ENCODE assay signal across 20 cellular contexts in the genomic region with DNA sequence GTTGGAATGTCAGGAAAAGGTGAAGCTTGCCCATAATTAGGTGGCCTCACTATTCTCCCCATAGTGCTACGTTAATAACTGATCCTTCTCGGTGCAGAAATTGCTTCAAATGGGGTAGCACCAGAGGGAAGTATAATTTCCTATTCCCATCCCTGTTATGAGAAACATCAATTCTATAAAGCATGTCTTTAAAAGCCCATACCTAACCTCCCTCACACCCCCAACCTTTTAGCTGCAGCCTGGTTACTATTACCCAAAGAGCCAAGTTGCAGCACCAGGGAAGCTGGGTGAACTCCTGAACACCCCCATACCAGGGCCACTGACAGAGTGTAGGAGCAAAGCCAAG. TPM values are rescaled to one million over a fixed set of nuclear protein-coding genes. Genes with fewer than 3 reads are reported as not detected.
"Had no signal": no experiment of that assay in that cellular context is flagged by ENCODE, and none has a peak within 500 bp of the region (broad histone marks: within the 10 kb centered on the region; RNA-seq: fewer than 3 reads in every experiment).

No MANE protein-coding gene starts in this region.

- H3K27ac Mint-ChIP-seq: activated CD4-positive, alpha-beta T cell treated with anti-CD3 and anti-CD28 coated beads, Interleukin-2, amount 10 ng/mL, durations not matched to agents 7 days and 5 days; activated CD8-positive, alpha-beta T cell treated with anti-CD3 and anti-CD28 coated beads, Interleukin-2, amount 10 ng/mL, durations not matched to agents 7 days and 5 days; activated naive CD8-positive, alpha-beta T cell; activated T-helper 17 cell treated with anti-CD3 and anti-CD28 coated beads, Interleukin-2, amount 50 U/mL, for 72 hours; natural killer cell treated with Interleukin-12 subunit alpha and Interleukin-12 subunit beta and Interleukin-15 and Interleukin-18, amount 100 ng/mL, for 72 hours; stimulated activated memory B cell treated with anti-CD40 and anti-IgM and Interleukin-4, amounts not matched to agents 10 μg/mL and 1 μg/mL and 100 μg/mL, for 72 hours had no signal

- H3K9me3 Mint-ChIP-seq: activated CD4-positive, alpha-beta T cell treated with anti-CD3 and anti-CD28 coated beads, Interleukin-2, amount 10 ng/mL, durations not matched to agents 7 days and 5 days; activated T-helper 17 cell treated with anti-CD3 and anti-CD28 coated beads, Interleukin-2, amount 50 U/mL, for 72 hours; immature natural killer cell; natural killer cell treated with Interleukin-12 subunit alpha and Interleukin-12 subunit beta and Interleukin-15 and Interleukin-18, amount 100 ng/mL, for 72 hours; stimulated activated memory B cell treated with anti-CD40 and anti-IgM and Interleukin-4, amounts not matched to agents 10 μg/mL and 1 μg/mL and 100 μg/mL, for 72 hours had no signal

- H3K9me3 ChIP-seq: adrenal gland, ascending aorta, heart right ventricle, psoas muscle, right atrium auricular region, SK-N-SH, upper lobe of left lung had no signal

- H3K4me3 Mint-ChIP-seq: activated CD4-positive, alpha-beta T cell treated with anti-CD3 and anti-CD28 coated beads, Interleukin-2, amount 10 ng/mL, durations not matched to agents 7 days and 5 days; activated CD8-positive, alpha-beta T cell treated with anti-CD3 and anti-CD28 coated beads, Interleukin-2, amount 10 ng/mL, durations not matched to agents 7 days and 5 days; activated naive CD8-positive, alpha-beta T cell; activated T-helper 17 cell treated with anti-CD3 and anti-CD28 coated beads, Interleukin-2, amount 50 U/mL, for 72 hours; immature natural killer cell; natural killer cell treated with Interleukin-12 subunit alpha and Interleukin-12 subunit beta and Interleukin-15 and Interleukin-18, amount 100 ng/mL, for 72 hours; stimulated activated memory B cell treated with anti-CD40 and anti-IgM and Interleukin-4, amounts not matched to agents 10 μg/mL and 1 μg/mL and 100 μg/mL, for 72 hours had no signal

- ATAC-seq: activated CD8-positive, alpha-beta T cell treated with anti-CD3 and anti-CD28 coated beads, Interleukin-2, amount 10 ng/mL, durations not matched to agents 7 days and 5 days; activated T-helper 17 cell treated with anti-CD3 and anti-CD28 coated beads, Interleukin-2, amount 50 U/mL, for 72 hours; heart right ventricle; natural killer cell treated with Interleukin-12 subunit alpha and Interleukin-12 subunit beta and Interleukin-15 and Interleukin-18, amount 100 ng/mL, for 72 hours; psoas muscle; stimulated activated memory B cell treated with anti-CD40 and anti-IgM and Interleukin-4, amounts not matched to agents 10 μg/mL and 1 μg/mL and 100 μg/mL, for 72 hours had no signal

- H3K27ac ChIP-seq: ascending aorta, coronary artery, heart right ventricle, psoas muscle, right atrium auricular region, upper lobe of left lung had no signal

- DNase-seq: activated CD4-positive, alpha-beta T cell treated with anti-CD3 and anti-CD28 coated beads, Interleukin-2, amount 10 ng/mL, durations not matched to agents 7 days and 5 days; activated CD8-positive, alpha-beta T cell treated with anti-CD3 and anti-CD28 coated beads, Interleukin-2, amount 10 ng/mL, durations not matched to agents 7 days and 5 days; cerebellar nuclear complex; foreskin fibroblast; heart right ventricle; immature natural killer cell; midbrain; psoas muscle; SK-N-SH; T-helper 2 cell; upper lobe of left lung had no signal

- H3K4me1 ChIP-seq: ascending aorta, psoas muscle had no signal

- H3K27me3 Mint-ChIP-seq: activated CD4-positive, alpha-beta T cell treated with anti-CD3 and anti-CD28 coated beads, Interleukin-2, amount 10 ng/mL, durations not matched to agents 7 days and 5 days; activated naive CD8-positive, alpha-beta T cell; activated T-helper 17 cell treated with anti-CD3 and anti-CD28 coated beads, Interleukin-2, amount 50 U/mL, for 72 hours; natural killer cell treated with Interleukin-12 subunit alpha and Interleukin-12 subunit beta and Interleukin-15 and Interleukin-18, amount 100 ng/mL, for 72 hours; stimulated activated memory B cell treated with anti-CD40 and anti-IgM and Interleukin-4, amounts not matched to agents 10 μg/mL and 1 μg/mL and 100 μg/mL, for 72 hours had no signal

- H3K27me3 ChIP-seq: adrenal gland, ascending aorta, heart right ventricle, right atrium auricular region, upper lobe of left lung had no signal

- H3K4me3 ChIP-seq: adrenal gland, ascending aorta, coronary artery, heart right ventricle, lung, psoas muscle, right atrium auricular region, upper lobe of left lung had no signal

RNA-seq across cellular contexts. Expression of a gene that starts 20.7 kb away (rescaled TPM):
- total RNA-seq: right atrium auricular region had no signal
